Comparison of ENCODE assay signal across 8 cellular contexts in genomic region chr17:81991684-81992513, GRCh38. TPM values are rescaled to one million over a fixed set of nuclear protein-coding genes. Genes with fewer than 3 reads are reported as not detected.
A peak's percentile ranks its signal among the peaks of the same experiment; 100 is the strongest.
DNase-seq lines count a peak whose midpoint lies in the region; ATAC-seq and TF ChIP-seq lines count a peak whose summit lies in the region.

No MANE protein-coding gene starts in this region.

- DNase-seq in BE2C (peak; percentile 91), NCI-H2107 treated with DMSO at 0.1 percent for 48 hours (lab: John Stamatoyannopoulos, UW; ENCODE audit: unreplicated experiment) (peak; percentile 66), ecto neural progenitor cell (ENCODE audit: low spot score) (peak; percentile 86), lung microvascular endothelial cell (ENCODE audit: low read depth in 2 of 2) (peak; percentile 54 to 70), Kasumi-1 (lab: John Stamatoyannopoulos, UW) (no peak)

- no peaks in the 10 kb centered on the region for H3K9me3 ChIP-seq in BE2C

- peak overlapping the region; percentile 18 for H3K4me3 ChIP-seq in BE2C (ENCODE audit: low read depth, low read length)

- no peaks in the 10 kb centered on the region for H3K27me3 ChIP-seq in BE2C

- no peaks in the 10 kb centered on the region; the same call in none of the 2 replicates for H3K36me3 ChIP-seq in BE2C

- ATAC-seq in GM18502 (IDR thresholded peaks at IDR 0.05; ENCODE audit: poor library complexity, unreplicated experiment) (no peak), GM18520 (IDR thresholded peaks at IDR 0.05; ENCODE audit: unreplicated experiment) (no peak), HG03108 (IDR thresholded peaks at IDR 0.05; ENCODE audit: unreplicated experiment) (no peak)

- H3K4me1 ChIP-seq in BE2C = peaks cover 23% of the 10 kb centered on the region

- TF ChIP-seq CTCF in BE2C (IDR thresholded peaks at IDR 0.05; ENCODE audit: low read depth, low read length) = peak; percentile 17; the same call in 1 of the 2 replicates

RNA-seq across cellular contexts. Expression of gene ASPSCR1, which starts 14.5 kb away (rescaled TPM):
- 69.7 TPM for polyA plus RNA-seq in BE2C (2012; ENCODE audit: insufficient read depth, insufficient read length, low read depth)
- total RNA-seq in lung microvascular endothelial cell = 17.7 and 23.2 TPM in 2 replicates

RNA-seq across cellular contexts. Expression of gene CENPX, which starts 30.8 kb away (rescaled TPM):
- polyA plus RNA-seq in BE2C (2012; ENCODE audit: insufficient read depth, insufficient read length, low read depth) = 262 TPM
- total RNA-seq in lung microvascular endothelial cell = 30.1 and 31.5 TPM in 2 replicates

RNA-seq across cellular contexts. Expression of gene NOTUM, which starts 30.9 kb away (rescaled TPM):
- polyA plus RNA-seq in BE2C (2012; ENCODE audit: insufficient read depth, insufficient read length, low read depth) = 6.0 TPM
- total RNA-seq in lung microvascular endothelial cell = under 0.01 TPM in 2 replicates

RNA-seq across cellular contexts. Expression of gene LRRC45, which starts 31.2 kb away (rescaled TPM):
- 12.0 TPM for polyA plus RNA-seq in BE2C (2012; ENCODE audit: insufficient read depth, insufficient read length, low read depth)
- total RNA-seq in lung microvascular endothelial cell = 7.6 and 8.3 TPM in 2 replicates

RNA-seq across cellular contexts. Expression of gene RAC3, which starts 39.6 kb away (rescaled TPM):
- polyA plus RNA-seq in BE2C (2012; ENCODE audit: insufficient read depth, insufficient read length, low read depth) = 65.3 TPM
- total RNA-seq in lung microvascular endothelial cell = 9.7 and 18.3 TPM in 2 replicates

Comparison
In these comparisons a context has a peak if more than half of its experiments do, and no peak if none do; other contexts are left out.
1. DNase-seq: peak in BE2C (single experiment), NCI-H2107 treated with DMSO at 0.1 percent for 48 hours (single experiment), ecto neural progenitor cell (single experiment) and lung microvascular endothelial cell (2 of 2); none in Kasumi-1 (0 of 2).